ENCODE assay signal across 17 cellular contexts in genomic region chr10:52701647-52702046, GRCh38.
"Had no signal": no experiment of that assay in that cellular context is flagged by ENCODE, and none has a peak within 500 bp of the region (broad histone marks: within the 10 kb centered on the region; RNA-seq: fewer than 3 reads in every experiment).

No MANE protein-coding gene starts in this region.

- ATAC-seq: activated CD8-positive, alpha-beta T cell treated with anti-CD3 and anti-CD28 coated beads for 36 hours; activated T-cell treated with anti-CD3 and anti-CD28 coated beads, Interleukin-2, amount 50 U/mL, for 72 hours; left lung; right cardiac atrium; stimulated activated memory B cell treated with anti-CD40 and anti-IgM and Interleukin-4, amounts not matched to agents 10 μg/mL and 1 μg/mL and 100 μg/mL, for 72 hours had no signal

- DNase-seq: activated CD4-positive, alpha-beta T cell treated with anti-CD3 and anti-CD28 coated beads for 4 hours; activated CD8-positive, alpha-beta memory T cell treated with anti-CD3 and anti-CD28 coated beads, Interleukin-2, amount 50 U/mL, for 4 hours; activated CD8-positive, alpha-beta T cell treated with anti-CD3 and anti-CD28 coated beads for 36 hours; activated gamma-delta T cell treated with Interleukin-2 at 50 U/mL for 16 hours; activated naive CD8-positive, alpha-beta T cell treated with anti-CD3 and anti-CD28 coated beads for 36 hours; activated T-cell treated with anti-CD3 and anti-CD28 coated beads, Interleukin-2, amount 50 U/mL, for 72 hours; aorta; dorsolateral prefrontal cortex; foreskin melanocyte; head of caudate nucleus; islet precursor cell; left lung; occipital lobe; right cardiac atrium; tibial artery; uterus had no signal
